17 cellular contexts compared by ENCODE assay signal in genomic region chr14:52759145-52759544, GRCh38. TPM values are rescaled to one million over a fixed set of nuclear protein-coding genes. Genes with fewer than 3 reads are reported as not detected.
DNase-seq lines count a peak whose midpoint lies in the region; ATAC-seq and TF ChIP-seq lines count a peak whose summit lies in the region.
"Had no signal": no experiment of that assay in that cellular context is flagged by ENCODE, and none has a peak within 500 bp of the region (broad histone marks: within the 10 kb centered on the region; RNA-seq: fewer than 3 reads in every experiment).

No MANE protein-coding gene starts in this region.

- H3K9me3 Mint-ChIP-seq in CD4-positive, CD25-positive, alpha-beta regulatory T cell: no peaks in the 10 kb centered on the region
- H3K9me3 Mint-ChIP-seq in stimulated activated effector memory CD8-positive, alpha-beta T cell treated with anti-CD3 and anti-CD28 coated beads, Interleukin-12 subunit alpha, Interleukin-12 subunit beta, amount 100 ng/mL, for 72 hours: no peaks in the 10 kb centered on the region
- no peaks in the 10 kb centered on the region for H3K9me3 Mint-ChIP-seq in activated T-cell treated with anti-CD3 and anti-CD28 coated beads, Interleukin-2, amount 50 U/mL, for 4 hours
- H3K9me3 Mint-ChIP-seq: CD14-positive monocyte; CD4-positive, alpha-beta T cell; CD8-positive, alpha-beta T cell had no signal

- POLR2A ChIA-PET in HEK293 (lab: Yijun Ruan, JAX): no interaction called here

- ATAC-seq in CD4-positive, CD25-positive, alpha-beta regulatory T cell (ENCODE audit: low read depth in 2 of 2): no peak
- ATAC-seq in stimulated activated effector memory CD8-positive, alpha-beta T cell treated with anti-CD3 and anti-CD28 coated beads, Interleukin-12 subunit alpha, Interleukin-12 subunit beta, amount 100 ng/mL, for 72 hours: no peak
- no peak for ATAC-seq in activated T-cell treated with anti-CD3 and anti-CD28 coated beads, Interleukin-2, amount 50 U/mL, for 4 hours
- no peak for ATAC-seq in HG03196 (IDR thresholded peaks at IDR 0.05; ENCODE audit: unreplicated experiment)
- ATAC-seq: CD8-positive, alpha-beta T cell had no signal

- no peak overlapping the region for H3K4me3 ChIP-seq in CD4-positive, CD25-positive, alpha-beta regulatory T cell (ENCODE audit: low read depth, low read length)
- no peak overlapping the region for H3K4me3 ChIP-seq in HEK293 (ENCODE audit: low read depth, low read length)
- H3K4me3 ChIP-seq: BLaER1 had no signal

- no peaks in the 10 kb centered on the region for H3K27me3 Mint-ChIP-seq in CD4-positive, CD25-positive, alpha-beta regulatory T cell
- H3K27me3 Mint-ChIP-seq in activated T-cell treated with anti-CD3 and anti-CD28 coated beads, Interleukin-2, amount 50 U/mL, for 4 hours (ENCODE audit: low read depth): no peaks in the 10 kb centered on the region
- H3K27me3 Mint-ChIP-seq: CD4-positive, alpha-beta T cell had no signal

- no peak for TF ChIP-seq CTCF in HEK293 (tag by site-specific recombination; IDR thresholded peaks at IDR 0.05)

- CTCF ChIA-PET in HEK293 (lab: Yijun Ruan, JAX): no interaction called here

- H3K4me1 ChIP-seq in CD4-positive, CD25-positive, alpha-beta regulatory T cell (ENCODE audit: control insufficient read depth, insufficient read depth, low read length, poor library complexity, severe bottlenecking): peaks cover 10% of the 10 kb centered on the region
- H3K4me1 ChIP-seq in HEK293 (ENCODE audit: control insufficient read depth, insufficient read depth, low read length): no peaks in the 10 kb centered on the region
- H3K4me1 ChIP-seq: BE2C, BLaER1 had no signal

- H3K4me3 Mint-ChIP-seq in CD4-positive, CD25-positive, alpha-beta regulatory T cell: no peak overlapping the region
- no peak overlapping the region for H3K4me3 Mint-ChIP-seq in stimulated activated effector memory CD8-positive, alpha-beta T cell treated with anti-CD3 and anti-CD28 coated beads, Interleukin-12 subunit alpha, Interleukin-12 subunit beta, amount 100 ng/mL, for 72 hours
- H3K4me3 Mint-ChIP-seq in activated T-cell treated with anti-CD3 and anti-CD28 coated beads, Interleukin-2, amount 50 U/mL, for 4 hours: no peak overlapping the region
- H3K4me3 Mint-ChIP-seq: CD14-positive monocyte; CD4-positive, alpha-beta T cell; CD8-positive, alpha-beta T cell had no signal

- peaks cover 20% of the 10 kb centered on the region for H3K36me3 Mint-ChIP-seq in CD4-positive, CD25-positive, alpha-beta regulatory T cell
- H3K36me3 Mint-ChIP-seq in stimulated activated effector memory CD8-positive, alpha-beta T cell treated with anti-CD3 and anti-CD28 coated beads, Interleukin-12 subunit alpha, Interleukin-12 subunit beta, amount 100 ng/mL, for 72 hours: peaks cover 78% of the 10 kb centered on the region
- H3K36me3 Mint-ChIP-seq in activated T-cell treated with anti-CD3 and anti-CD28 coated beads, Interleukin-2, amount 50 U/mL, for 4 hours (ENCODE audit: insufficient read depth): peaks cover 18% of the 10 kb centered on the region

- no peak for DNase-seq in CD4-positive, CD25-positive, alpha-beta regulatory T cell
- DNase-seq in stimulated activated effector memory CD8-positive, alpha-beta T cell treated with anti-CD3 and anti-CD28 coated beads, Interleukin-12 subunit alpha, Interleukin-12 subunit beta, amount 100 ng/mL, for 72 hours (ENCODE audit: low spot score in 2 of 2): no peak
- no peak for DNase-seq in activated T-cell treated with anti-CD3 and anti-CD28 coated beads, Interleukin-2, amount 50 U/mL, for 4 hours
- DNase-seq: 8988T; ACHN; BE2C; C1 segment of cervical spinal cord; Caco-2; Calu3; CD4-positive, alpha-beta T cell; CD8-positive, alpha-beta T cell; DMS79 treated with DMSO at 0.1 percent for 48 hours; GF-D8 had no signal

- peaks cover 10 to 32% (median 14%) of the 10 kb centered on the region in 4 donors for H3K4me1 Mint-ChIP-seq in CD4-positive, CD25-positive, alpha-beta regulatory T cell
- H3K4me1 Mint-ChIP-seq in stimulated activated effector memory CD8-positive, alpha-beta T cell treated with anti-CD3 and anti-CD28 coated beads, Interleukin-12 subunit alpha, Interleukin-12 subunit beta, amount 100 ng/mL, for 72 hours: peaks cover 7% of the 10 kb centered on the region
- H3K4me1 Mint-ChIP-seq in activated T-cell treated with anti-CD3 and anti-CD28 coated beads, Interleukin-2, amount 50 U/mL, for 4 hours (ENCODE audit: low read depth): peaks cover 14% of the 10 kb centered on the region

- H3K36me3 ChIP-seq in CD4-positive, CD25-positive, alpha-beta regulatory T cell (ENCODE audit: control insufficient read depth, insufficient read depth, low read length): peaks cover 36% of the 10 kb centered on the region
- peaks cover 20 to 38% of the 10 kb centered on the region in 2 experiments for H3K36me3 ChIP-seq in HEK293 (ENCODE audit: control insufficient read depth in 2 of 2, insufficient read depth in 1 of 2, low read length in 2 of 2)
- H3K36me3 ChIP-seq: BE2C had no signal

- no peak overlapping the region for H3K27ac ChIP-seq in CD4-positive, CD25-positive, alpha-beta regulatory T cell (ENCODE audit: insufficient read depth, low read length, poor library complexity, severe bottlenecking)
- H3K27ac ChIP-seq in HEK293 (ENCODE audit: extremely low read depth, low read depth, low read length): no peak overlapping the region
- H3K27ac ChIP-seq: BLaER1 had no signal

- no peaks in the 10 kb centered on the region for H3K9me3 ChIP-seq in CD4-positive, CD25-positive, alpha-beta regulatory T cell (ENCODE audit: control insufficient read depth in 2 of 2, low read length in 2 of 2)
- H3K9me3 ChIP-seq in HEK293 (ENCODE audit: control insufficient read depth, insufficient read depth, low read depth, low read length): no peaks in the 10 kb centered on the region
- H3K9me3 ChIP-seq: BE2C, BLaER1, Caco-2 had no signal

- peak overlapping the region in 2 of 3 donors; percentile 25 to 43 for H3K27ac Mint-ChIP-seq in CD4-positive, CD25-positive, alpha-beta regulatory T cell
- peak overlapping the region; percentile 52 for H3K27ac Mint-ChIP-seq in stimulated activated effector memory CD8-positive, alpha-beta T cell treated with anti-CD3 and anti-CD28 coated beads, Interleukin-12 subunit alpha, Interleukin-12 subunit beta, amount 100 ng/mL, for 72 hours
- H3K27ac Mint-ChIP-seq: CD4-positive, alpha-beta T cell; CD8-positive, alpha-beta T cell had no signal

- no peaks in the 10 kb centered on the region for H3K27me3 ChIP-seq in CD4-positive, CD25-positive, alpha-beta regulatory T cell (ENCODE audit: control insufficient read depth, insufficient read depth, low read length)
- H3K27me3 ChIP-seq: BE2C, BLaER1 had no signal

TF ChIP-seq in HEK293, 187 proteins besides CTCF, POLR2A, EP300 and RAD21:
- TF ChIP-seq ZNF561 (tag by site-specific recombination; IDR thresholded peaks at IDR 0.05; ENCODE audit: borderline replicate concordance) (no peak), ZNF121 (tag by site-specific recombination; IDR thresholded peaks at IDR 0.05) (0 out of 2 replicates have a peak, but pooled peaks have one; percentile 41)

RNA-seq across cellular contexts. Expression of gene STYX, which starts 29.2 kb away (rescaled TPM):
- total RNA-seq in CD4-positive, CD25-positive, alpha-beta regulatory T cell: 34.0 TPM
- 10 to 100 TPM; 33.0 to 45.2 (median 38.0) TPM for polyA plus RNA-seq in CD4-positive, CD25-positive, alpha-beta regulatory T cell
- 10 to 100 TPM; 18.5 to 18.9 (median 18.6) TPM for total RNA-seq in activated T-cell treated with anti-CD3 and anti-CD28 coated beads, Interleukin-2, amount 50 U/mL, for 4 hours

RNA-seq across cellular contexts. Expression of gene GNPNAT1, which starts 32.3 kb away (rescaled TPM):
- total RNA-seq in CD4-positive, CD25-positive, alpha-beta regulatory T cell: 7.9 TPM
- 10 to 100 TPM; 13.7 to 14.2 (median 13.9) TPM for polyA plus RNA-seq in CD4-positive, CD25-positive, alpha-beta regulatory T cell
- total RNA-seq in activated T-cell treated with anti-CD3 and anti-CD28 coated beads, Interleukin-2, amount 50 U/mL, for 4 hours: 10 to 100 TPM; 32.3 to 37.4 (median 32.5) TPM

RNA-seq across cellular contexts. Expression of gene PSMC6, which starts 52.1 kb away (rescaled TPM):
- total RNA-seq in CD4-positive, CD25-positive, alpha-beta regulatory T cell: 110 TPM
- 10 to 100 TPM; 69.7 to 83.0 (median 75.7) TPM for polyA plus RNA-seq in CD4-positive, CD25-positive, alpha-beta regulatory T cell
- total RNA-seq in activated T-cell treated with anti-CD3 and anti-CD28 coated beads, Interleukin-2, amount 50 U/mL, for 4 hours: 100 to 1,000 TPM; 149 to 177 (median 162) TPM
